Comparison of ENCODE assay signal across 1 cellular context in the genomic region with DNA sequence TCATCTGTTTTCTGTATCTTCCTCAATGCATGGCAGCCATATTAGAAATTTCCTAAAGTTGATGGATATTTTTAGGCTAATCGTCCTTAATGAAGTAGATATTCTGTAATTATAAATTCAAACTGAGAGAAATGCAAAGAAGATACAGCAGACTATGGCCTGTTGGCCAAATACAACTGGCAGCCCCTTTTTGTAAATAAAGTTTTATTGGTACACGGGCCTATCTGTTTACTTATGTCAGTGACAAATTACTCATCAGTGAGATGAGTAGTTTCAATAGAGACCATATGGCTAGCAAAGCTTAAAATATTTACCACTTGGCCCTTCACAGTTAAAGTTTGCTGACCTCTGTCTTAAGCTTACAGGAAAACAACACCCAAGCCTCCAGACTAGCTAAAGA.
TF ChIP-seq lines count a peak whose summit lies in the region.

No MANE protein-coding gene starts in this region.

TF ChIP-seq in K562, 482 proteins besides CTCF, POLR2A, EP300 and RAD21:
- TF ChIP-seq, protein P1, sequence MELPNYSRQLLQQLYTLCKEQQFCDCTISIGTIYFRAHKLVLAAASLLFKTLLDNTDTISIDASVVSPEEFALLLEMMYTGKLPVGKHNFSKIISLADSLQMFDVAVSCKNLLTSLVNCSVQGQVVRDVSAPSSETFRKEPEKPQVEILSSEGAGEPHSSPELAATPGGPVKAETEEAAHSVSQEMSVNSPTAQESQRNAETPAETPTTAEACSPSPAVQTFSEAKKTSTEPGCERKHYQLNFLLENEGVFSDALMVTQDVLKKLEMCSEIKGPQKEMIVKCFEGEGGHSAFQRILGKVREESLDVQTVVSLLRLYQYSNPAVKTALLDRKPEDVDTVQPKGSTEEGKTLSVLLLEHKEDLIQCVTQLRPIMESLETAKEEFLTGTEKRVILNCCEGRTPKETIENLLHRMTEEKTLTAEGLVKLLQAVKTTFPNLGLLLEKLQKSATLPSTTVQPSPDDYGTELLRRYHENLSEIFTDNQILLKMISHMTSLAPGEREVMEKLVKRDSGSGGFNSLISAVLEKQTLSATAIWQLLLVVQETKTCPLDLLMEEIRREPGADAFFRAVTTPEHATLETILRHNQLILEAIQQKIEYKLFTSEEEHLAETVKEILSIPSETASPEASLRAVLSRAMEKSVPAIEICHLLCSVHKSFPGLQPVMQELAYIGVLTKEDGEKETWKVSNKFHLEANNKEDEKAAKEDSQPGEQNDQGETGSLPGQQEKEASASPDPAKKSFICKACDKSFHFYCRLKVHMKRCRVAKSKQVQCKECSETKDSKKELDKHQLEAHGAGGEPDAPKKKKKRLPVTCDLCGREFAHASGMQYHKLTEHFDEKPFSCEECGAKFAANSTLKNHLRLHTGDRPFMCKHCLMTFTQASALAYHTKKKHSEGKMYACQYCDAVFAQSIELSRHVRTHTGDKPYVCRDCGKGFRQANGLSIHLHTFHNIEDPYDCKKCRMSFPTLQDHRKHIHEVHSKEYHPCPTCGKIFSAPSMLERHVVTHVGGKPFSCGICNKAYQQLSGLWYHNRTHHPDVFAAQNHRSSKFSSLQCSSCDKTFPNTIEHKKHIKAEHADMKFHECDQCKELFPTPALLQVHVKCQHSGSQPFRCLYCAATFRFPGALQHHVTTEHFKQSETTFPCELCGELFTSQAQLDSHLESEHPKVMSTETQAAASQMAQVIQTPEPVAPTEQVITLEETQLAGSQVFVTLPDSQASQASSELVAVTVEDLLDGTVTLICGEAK (IDR thresholded peaks at IDR 0.05) = peak; percentile 78
- TF ChIP-seq, protein P1 (CRISPR knock-in tag; IDR thresholded peaks at IDR 0.05) = no peak
- TF ChIP-seq, protein P2, sequence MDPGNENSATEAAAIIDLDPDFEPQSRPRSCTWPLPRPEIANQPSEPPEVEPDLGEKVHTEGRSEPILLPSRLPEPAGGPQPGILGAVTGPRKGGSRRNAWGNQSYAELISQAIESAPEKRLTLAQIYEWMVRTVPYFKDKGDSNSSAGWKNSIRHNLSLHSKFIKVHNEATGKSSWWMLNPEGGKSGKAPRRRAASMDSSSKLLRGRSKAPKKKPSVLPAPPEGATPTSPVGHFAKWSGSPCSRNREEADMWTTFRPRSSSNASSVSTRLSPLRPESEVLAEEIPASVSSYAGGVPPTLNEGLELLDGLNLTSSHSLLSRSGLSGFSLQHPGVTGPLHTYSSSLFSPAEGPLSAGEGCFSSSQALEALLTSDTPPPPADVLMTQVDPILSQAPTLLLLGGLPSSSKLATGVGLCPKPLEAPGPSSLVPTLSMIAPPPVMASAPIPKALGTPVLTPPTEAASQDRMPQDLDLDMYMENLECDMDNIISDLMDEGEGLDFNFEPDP (CRISPR knock-in tag; IDR thresholded peaks at IDR 0.05) = no peak
